1 cellular context compared by ENCODE assay signal in the genomic region with DNA sequence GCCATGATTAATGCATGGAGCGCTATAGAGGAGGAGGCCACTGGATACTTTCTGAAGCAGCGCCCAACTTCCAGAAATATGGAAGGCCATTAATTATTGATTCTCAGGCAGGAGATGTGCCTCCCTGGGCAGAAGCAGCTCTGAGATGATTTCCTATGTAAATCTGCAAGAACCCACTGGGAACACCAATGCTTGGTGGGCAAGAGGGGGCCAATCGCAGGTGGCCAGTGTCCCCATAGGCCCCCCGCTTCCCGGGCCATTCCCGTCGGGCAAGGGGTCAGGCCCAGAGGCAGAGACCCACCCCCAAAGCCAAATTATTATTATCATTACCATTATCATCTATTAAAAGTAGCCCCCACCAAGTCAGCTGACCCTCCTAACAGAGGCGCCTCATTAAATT.
TF ChIP-seq lines count a peak whose summit lies in the region.

No MANE protein-coding gene starts in this region.

TF ChIP-seq in SK-N-SH treated with all-trans-retinoic acid at 6 μM for 48 hours, 23 proteins besides CTCF, POLR2A, EP300 and RAD21 (continued from another document):
- TF ChIP-seq, protein P1, sequence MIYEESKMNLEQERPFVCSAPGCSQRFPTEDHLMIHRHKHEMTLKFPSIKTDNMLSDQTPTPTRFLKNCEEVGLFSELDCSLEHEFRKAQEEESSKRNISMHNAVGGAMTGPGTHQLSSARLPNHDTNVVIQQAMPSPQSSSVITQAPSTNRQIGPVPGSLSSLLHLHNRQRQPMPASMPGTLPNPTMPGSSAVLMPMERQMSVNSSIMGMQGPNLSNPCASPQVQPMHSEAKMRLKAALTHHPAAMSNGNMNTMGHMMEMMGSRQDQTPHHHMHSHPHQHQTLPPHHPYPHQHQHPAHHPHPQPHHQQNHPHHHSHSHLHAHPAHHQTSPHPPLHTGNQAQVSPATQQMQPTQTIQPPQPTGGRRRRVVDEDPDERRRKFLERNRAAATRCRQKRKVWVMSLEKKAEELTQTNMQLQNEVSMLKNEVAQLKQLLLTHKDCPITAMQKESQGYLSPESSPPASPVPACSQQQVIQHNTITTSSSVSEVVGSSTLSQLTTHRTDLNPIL (CRISPR knock-in tag; IDR thresholded peaks at IDR 0.05; ENCODE audit: low read depth) = no peak
- TF ChIP-seq ZFP30 (CRISPR knock-in tag; IDR thresholded peaks at IDR 0.05) (no peak), OSR1 (CRISPR knock-in tag; IDR thresholded peaks at IDR 0.05) (no peak), TCF4 (CRISPR knock-in tag; IDR thresholded peaks at IDR 0.05; ENCODE audit: borderline replicate concordance) (no peak)
